ENCODE assay signal across 8 cellular contexts in genomic region chr7:65981965-65982792, GRCh38. TPM values are rescaled to one million over a fixed set of nuclear protein-coding genes. Genes with fewer than 3 reads are reported as not detected.
DNase-seq lines count a peak whose midpoint lies in the region; ATAC-seq and TF ChIP-seq lines count a peak whose summit lies in the region.

Gene GUSB (minus strand): TSS chr7:65982213. CDS start chr7:65982183, 30 bp downstream.

- H3K27me3 ChIP-seq in rectal smooth muscle tissue (ENCODE audit: control insufficient read depth, insufficient read depth, low read length), result no peaks in the 10 kb centered on the region
- no peaks in the 10 kb centered on the region for H3K27me3 ChIP-seq in vagina

- H3K9ac ChIP-seq in rectal smooth muscle tissue (ENCODE audit: low read length), result peak within 1 kb of the TSS; percentile 91

- peaks cover 11% of the 10 kb centered on the region for H3K4me1 ChIP-seq in rectal smooth muscle tissue (ENCODE audit: control insufficient read depth, insufficient read depth, low read length)
- peaks cover 23% of the 10 kb centered on the region for H3K4me1 ChIP-seq in vagina

- peak within 1 kb of the TSS; percentile 84 for H3K27ac ChIP-seq in rectal smooth muscle tissue (ENCODE audit: low read depth, low read length)
- H3K27ac ChIP-seq in vagina, result peak within 1 kb of the TSS; percentile 87

- ATAC-seq in GM18511 (IDR thresholded peaks at IDR 0.05; ENCODE audit: unreplicated experiment) (peak; percentile 79), HG03025 (IDR thresholded peaks at IDR 0.05; ENCODE audit: low FRiP score, unreplicated experiment) (peak; percentile 82)

- peak within 1 kb of the TSS; percentile 80 for H3K4me3 ChIP-seq in astrocyte of the cerebellum (ENCODE audit: low read depth, low read length)
- peak within 1 kb of the TSS; percentile 84 for H3K4me3 ChIP-seq in rectal smooth muscle tissue (ENCODE audit: low read length)
- peak within 1 kb of the TSS; percentile 70 to 84 for H3K4me3 ChIP-seq in vagina

- H3K36me3 ChIP-seq in rectal smooth muscle tissue (ENCODE audit: control insufficient read depth, insufficient read depth, low read length), result peaks cover 5% of the 10 kb centered on the region
- H3K36me3 ChIP-seq in vagina, result peaks cover 0 to 12% of the 10 kb centered on the region in 2 donors

- peak in 1 of 2 donors; percentile 52 for TF ChIP-seq POLR2A in vagina (IDR thresholded peaks at IDR 0.05)

- no peaks in the 10 kb centered on the region for H3K9me3 ChIP-seq in vagina

- DNase-seq in NCI-H2081 (lab: John Stamatoyannopoulos, UW) (peak; percentile 94 to 95), T-helper 9 cell (peak; percentile 85), astrocyte of the cerebellum (ENCODE audit: low read depth) (peak; percentile 49), hepatic stellate cell (ENCODE audit: low spot score) (peak; percentile 91), vagina (ENCODE audit: extremely low spot score in 2 of 2) (no peak)

- in situ Hi-C loops in astrocyte of the cerebellum (cut with HindIII; ENCODE audit: low sequenced_read_pairs), result no loop called here

- TF ChIP-seq CTCF in astrocyte of the cerebellum (IDR thresholded peaks at IDR 0.05; ENCODE audit: low read depth, low read length, missing control alignments), result no peak
- TF ChIP-seq CTCF in vagina (IDR thresholded peaks at IDR 0.05), result no peak

- intact Hi-C loops in vagina (cut with DNase I), result no loop called here

RNA-seq across cellular contexts. Expression of gene GUSB, which starts in this region (rescaled TPM):
- total RNA-seq in vagina, result 34.6 TPM

Comparison
In these comparisons a context has a peak if more than half of its experiments do, and no peak if none do; other contexts are left out.
1. DNase-seq: peak in NCI-H2081 (2 of 2), T-helper 9 cell (single experiment), astrocyte of the cerebellum (single experiment) and hepatic stellate cell (single experiment); none in vagina (0 of 2).
2. Peak in every context shown above with its lines, with median percentiles within 50 percentile points of each other: H3K4me3 ChIP-seq.